Comparison of ENCODE assay signal across 15 cellular contexts in genomic region chr2:68798574-68798973, GRCh38.
A peak's percentile ranks its signal among the peaks of the same experiment; 100 is the strongest.
DNase-seq lines count a peak whose midpoint lies in the region; ATAC-seq and TF ChIP-seq lines count a peak whose summit lies in the region.
"Had no signal": no experiment of that assay in that cellular context is flagged by ENCODE, and none has a peak within 500 bp of the region (broad histone marks: within the 10 kb centered on the region; RNA-seq: fewer than 3 reads in every experiment).

No MANE protein-coding gene starts in this region.

- DNase-seq in breast epithelium (ENCODE audit: low spot score in 2 of 2) (no peak), MCF 10A (ENCODE audit: unreplicated experiment) (no peak), left lung (no peak), GM23338 (ENCODE audit: low spot score) (no peak)
- DNase-seq in activated CD8-positive, alpha-beta T cell treated with anti-CD3 and anti-CD28 coated beads for 36 hours = no peak
- DNase-seq: activated effector memory CD4-positive, alpha-beta T cell treated with Interleukin-2 at 50 U/mL for 16 hours; DMS 273 treated with DMSO at 0.1 percent for 48 hours; NCI-H510A; stimulated activated CD4-positive, alpha-beta T cell treated with anti-CD3 and anti-CD28 coated beads, Interleukin-15, amount 100 ng/mL, for 24 hours had no signal

- no peaks in the 10 kb centered on the region for H3K27me3 Mint-ChIP-seq in MCF 10A (ENCODE audit: insufficient read depth, unreplicated experiment)
- no peaks in the 10 kb centered on the region for H3K27me3 Mint-ChIP-seq in activated CD8-positive, alpha-beta T cell treated with anti-CD3 and anti-CD28 coated beads for 36 hours
- H3K27me3 Mint-ChIP-seq in GM23338 (ENCODE audit: insufficient read depth, low read depth, poor library complexity) = no peaks in the 10 kb centered on the region

- H3K4me1 Mint-ChIP-seq in MCF 10A (ENCODE audit: insufficient read depth, unreplicated experiment) (peaks cover 36% of the 10 kb centered on the region), GM23338 (peaks cover 10% of the 10 kb centered on the region; the same call in 2 of the 3 replicates)
- H3K4me1 Mint-ChIP-seq in activated CD8-positive, alpha-beta T cell treated with anti-CD3 and anti-CD28 coated beads for 36 hours (ENCODE audit: low read depth) = peaks cover 62% of the 10 kb centered on the region
- H3K4me1 Mint-ChIP-seq: neural crest cell had no signal

- H3K36me3 Mint-ChIP-seq in MCF 10A (ENCODE audit: insufficient read depth, unreplicated experiment) (no peaks in the 10 kb centered on the region), GM23338 (ENCODE audit: low read depth) (no peaks in the 10 kb centered on the region)
- H3K36me3 Mint-ChIP-seq in activated CD8-positive, alpha-beta T cell treated with anti-CD3 and anti-CD28 coated beads for 36 hours (ENCODE audit: low read depth) = peaks cover 68% of the 10 kb centered on the region

- H3F3A ChIP-seq in GM23338 (replicated peaks; ENCODE audit: low read depth) = no peaks in the 10 kb centered on the region

- no peaks in the 10 kb centered on the region for H4K20me1 ChIP-seq in GM23338 (replicated peaks; ENCODE audit: insufficient read depth)

- no peak for TF ChIP-seq POLR2A in breast epithelium (IDR thresholded peaks at IDR 0.05)

- BruUV-seq in MCF 10A (replicated peaks; lab: Mats Ljungman, UMichigan) = no TSS peak

- intact Hi-C loops in breast epithelium (cut with DNase I; ENCODE audit: low total_unique reads) (no loop called here), MCF 10A (cut with micrococcal nuclease) (no loop called here), left lung (cut with DNase I) (no loop called here)
- intact Hi-C loops in activated CD8-positive, alpha-beta T cell treated with anti-CD3 and anti-CD28 coated beads for 36 hours (cut with micrococcal nuclease) = no loop called here

- POLR2A ChIA-PET in MCF 10A (lab: Yijun Ruan, JAX) = interaction anchor here (0.6 to 2.2 kb wide), 2 partner anchors 12 to 62 kb away, joined by 3 to 6 read pairs; no protein-coding TSS in a partner anchor
- POLR2A ChIA-PET in activated CD8-positive, alpha-beta T cell treated with anti-CD3 and anti-CD28 coated beads for 36 hours (lab: Charles Lee) = interaction anchor here (0.8 to 1.7 kb wide), 5 partner anchors 9 to 30 kb away, joined by 3 to 6 read pairs (median 3); no protein-coding TSS in a partner anchor

- CTCF ChIA-PET in MCF 10A (lab: Yijun Ruan, JAX) = interaction anchor here (0.6 to 1.1 kb wide), 3 partner anchors 26 to 47 kb away, joined by 3 to 4 read pairs (median 3); no protein-coding TSS in a partner anchor
- CTCF ChIA-PET in activated CD8-positive, alpha-beta T cell treated with anti-CD3 and anti-CD28 coated beads for 36 hours (lab: Charles Lee) = interaction anchor here (0.6 to 1.2 kb wide), 2 partner anchors 16 to 40 kb away, joined by 3 to 4 read pairs; no protein-coding TSS in a partner anchor

- no peaks in the 10 kb centered on the region for H3K9me3 Mint-ChIP-seq in MCF 10A (ENCODE audit: unreplicated experiment)
- peaks cover 3% of the 10 kb centered on the region for H3K9me3 Mint-ChIP-seq in activated CD8-positive, alpha-beta T cell treated with anti-CD3 and anti-CD28 coated beads for 36 hours
- H3K9me3 Mint-ChIP-seq in GM23338 = no peaks in the 10 kb centered on the region; the same call in 2 of the 3 replicates

- no peak for TF ChIP-seq CTCF in breast epithelium (IDR thresholded peaks at IDR 0.05)
- no peak for TF ChIP-seq CTCF in MCF 10A (IDR thresholded peaks at IDR 0.05; ENCODE audit: unreplicated experiment)
- no peak for TF ChIP-seq CTCF in activated CD8-positive, alpha-beta T cell treated with anti-CD3 and anti-CD28 coated beads for 36 hours (IDR thresholded peaks at IDR 0.05)
- TF ChIP-seq CTCF in left lung (IDR thresholded peaks at IDR 0.05) = no peak
- TF ChIP-seq CTCF in GM23338 (conservative IDR thresholded peaks at IDR 0.05; ENCODE audit: low read depth in 2 of 2) = no peak

- no peak overlapping the region for H3K4me3 ChIP-seq in breast epithelium
- no peak overlapping the region for H3K4me3 ChIP-seq in left lung
- H3K4me3 ChIP-seq in GM23338 = no peak overlapping the region
- H3K4me3 ChIP-seq: coronary artery, HAP-1, SJCRH30 had no signal

- no peak overlapping the region for H2AFZ ChIP-seq in GM23338

- H3K27me3 ChIP-seq in breast epithelium (no peaks in the 10 kb centered on the region), left lung (no peaks in the 10 kb centered on the region), GM23338 (ENCODE audit: insufficient read depth) (no peaks in the 10 kb centered on the region)
- H3K27me3 ChIP-seq: SJCRH30 had no signal

- H3K79me2 ChIP-seq in GM23338 (replicated peaks; ENCODE audit: insufficient read depth) = no peaks in the 10 kb centered on the region

- no peak overlapping the region for H3K4me2 ChIP-seq in GM23338

- H3K27ac ChIP-seq in breast epithelium (peak overlapping the region; percentile 43 to 58), left lung (peak overlapping the region; percentile 24 to 76), GM23338 (ENCODE audit: low read depth) (no peak overlapping the region)
- H3K27ac ChIP-seq: coronary artery, SJCRH30 had no signal

- no peak overlapping the region for H3K27ac Mint-ChIP-seq in MCF 10A (ENCODE audit: low read depth, unreplicated experiment)
- peak overlapping the region; percentile 71 for H3K27ac Mint-ChIP-seq in activated CD8-positive, alpha-beta T cell treated with anti-CD3 and anti-CD28 coated beads for 36 hours
- H3K27ac Mint-ChIP-seq in GM23338 = no peak overlapping the region

- no peaks in the 10 kb centered on the region for H3K9me3 ChIP-seq in breast epithelium
- no peaks in the 10 kb centered on the region for H3K9me3 ChIP-seq in left lung
- H3K9me3 ChIP-seq: HAP-1, SJCRH30 had no signal

- H3K4me1 ChIP-seq in breast epithelium (no peaks in the 10 kb centered on the region), left lung (peaks cover 5 to 98% of the 10 kb centered on the region in 2 donors), GM23338 (ENCODE audit: insufficient read depth) (no peaks in the 10 kb centered on the region)
- H3K4me1 ChIP-seq: HAP-1 had no signal

- H3K4me3 Mint-ChIP-seq in MCF 10A (ENCODE audit: unreplicated experiment) (no peak overlapping the region), GM23338 (no peak overlapping the region)
- H3K4me3 Mint-ChIP-seq in activated CD8-positive, alpha-beta T cell treated with anti-CD3 and anti-CD28 coated beads for 36 hours = no peak overlapping the region
- H3K4me3 Mint-ChIP-seq: neural crest cell had no signal

- H3K36me3 ChIP-seq in breast epithelium = no peaks in the 10 kb centered on the region
- peaks cover 0 to 22% of the 10 kb centered on the region in 2 donors for H3K36me3 ChIP-seq in left lung
- H3K36me3 ChIP-seq in GM23338 (ENCODE audit: insufficient read depth) = no peaks in the 10 kb centered on the region
- H3K36me3 ChIP-seq: HAP-1, SJCRH30 had no signal

- peaks cover 8% of the 10 kb centered on the region; the same call in 1 of the 2 replicates for H3K9me2 ChIP-seq in GM23338 (ENCODE audit: insufficient read depth)

- no peak for ATAC-seq in activated CD8-positive, alpha-beta T cell treated with anti-CD3 and anti-CD28 coated beads for 36 hours
- ATAC-seq in left lung (peak; percentile 59), GM21825 (IDR thresholded peaks at IDR 0.05; ENCODE audit: unreplicated experiment) (no peak), GM18502 (IDR thresholded peaks at IDR 0.05; ENCODE audit: poor library complexity, unreplicated experiment) (no peak), GM23338 (no peak)

TF ChIP-seq in GM23338, 12 proteins besides CTCF, POLR2A, EP300 and RAD21 (continues in another document):
- TF ChIP-seq REST (IDR thresholded peaks at IDR 0.05; ENCODE audit: unreplicated experiment) (no peak), EZH2 (IDR thresholded peaks at IDR 0.05; ENCODE audit: low read depth, unreplicated experiment) (no peak)
